ENCODE assay signal across 2 cellular contexts in the genomic region with DNA sequence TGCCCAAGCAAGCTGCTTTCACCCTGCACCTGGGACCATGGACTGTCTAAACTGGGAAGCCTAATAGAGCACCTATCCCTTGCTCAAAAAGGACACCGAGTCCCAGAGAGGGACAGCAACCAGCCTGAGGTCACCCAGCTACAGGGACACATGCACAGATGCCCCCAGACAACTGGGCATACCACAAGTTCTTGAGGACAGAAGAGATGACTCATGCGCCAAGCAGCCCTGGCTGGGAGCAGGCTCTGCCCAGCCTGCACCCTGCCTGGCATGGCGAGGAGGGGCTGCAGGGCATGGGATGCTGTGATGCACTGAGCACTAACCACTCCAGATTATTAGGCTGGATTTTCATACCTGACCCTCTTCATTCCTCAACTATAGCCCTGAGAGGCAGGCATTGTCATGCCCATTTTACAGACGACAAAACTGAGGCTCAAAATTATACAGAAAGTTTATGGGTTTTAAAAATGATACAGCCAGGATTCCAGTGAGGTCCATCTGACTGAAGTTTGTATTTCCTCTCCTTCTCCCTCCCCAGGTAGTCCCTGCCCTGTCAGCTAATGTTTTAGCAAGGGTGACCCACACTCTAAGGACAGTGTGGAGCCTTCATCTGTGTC.
TF ChIP-seq lines count a peak whose summit lies in the region.

No MANE protein-coding gene starts in this region.

TF ChIP-seq in A549, 52 proteins besides CTCF, POLR2A, EP300 and RAD21 (continued from another document):
- TF ChIP-seq FOSL2 (IDR thresholded peaks at IDR 0.05) (no peak), FOSL2 (CRISPR knock-in tag; IDR thresholded peaks at IDR 0.05) (peak; percentile 35; the same call in 1 of the 2 replicates), KDM5A (IDR thresholded peaks at IDR 0.05) (no peak)
- TF ChIP-seq, protein P1, sequence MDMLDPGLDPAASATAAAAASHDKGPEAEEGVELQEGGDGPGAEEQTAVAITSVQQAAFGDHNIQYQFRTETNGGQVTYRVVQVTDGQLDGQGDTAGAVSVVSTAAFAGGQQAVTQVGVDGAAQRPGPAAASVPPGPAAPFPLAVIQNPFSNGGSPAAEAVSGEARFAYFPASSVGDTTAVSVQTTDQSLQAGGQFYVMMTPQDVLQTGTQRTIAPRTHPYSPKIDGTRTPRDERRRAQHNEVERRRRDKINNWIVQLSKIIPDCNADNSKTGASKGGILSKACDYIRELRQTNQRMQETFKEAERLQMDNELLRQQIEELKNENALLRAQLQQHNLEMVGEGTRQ (IDR thresholded peaks at IDR 0.05) = no peak

TF ChIP-seq in K562, 482 proteins besides CTCF, POLR2A, EP300 and RAD21 (continued from another document):
- TF ChIP-seq RBM25 (IDR thresholded peaks at IDR 0.05; ENCODE audit: low read depth, low read length, severe bottlenecking) (peak; percentile 84), HDAC2 (IDR thresholded peaks at IDR 0.05) (peak; percentile 42; the same call in 1 of the 2 replicates), SRSF7 (optimal IDR thresholded peaks at IDR 0.05; ENCODE audit: low read depth, low read length) (no peak), PTBP1 (IDR thresholded peaks at IDR 0.05; ENCODE audit: low read depth, low read length) (0 out of 2 replicates have a peak, but pooled peaks have one; percentile 49)
- TF ChIP-seq, protein P2, sequence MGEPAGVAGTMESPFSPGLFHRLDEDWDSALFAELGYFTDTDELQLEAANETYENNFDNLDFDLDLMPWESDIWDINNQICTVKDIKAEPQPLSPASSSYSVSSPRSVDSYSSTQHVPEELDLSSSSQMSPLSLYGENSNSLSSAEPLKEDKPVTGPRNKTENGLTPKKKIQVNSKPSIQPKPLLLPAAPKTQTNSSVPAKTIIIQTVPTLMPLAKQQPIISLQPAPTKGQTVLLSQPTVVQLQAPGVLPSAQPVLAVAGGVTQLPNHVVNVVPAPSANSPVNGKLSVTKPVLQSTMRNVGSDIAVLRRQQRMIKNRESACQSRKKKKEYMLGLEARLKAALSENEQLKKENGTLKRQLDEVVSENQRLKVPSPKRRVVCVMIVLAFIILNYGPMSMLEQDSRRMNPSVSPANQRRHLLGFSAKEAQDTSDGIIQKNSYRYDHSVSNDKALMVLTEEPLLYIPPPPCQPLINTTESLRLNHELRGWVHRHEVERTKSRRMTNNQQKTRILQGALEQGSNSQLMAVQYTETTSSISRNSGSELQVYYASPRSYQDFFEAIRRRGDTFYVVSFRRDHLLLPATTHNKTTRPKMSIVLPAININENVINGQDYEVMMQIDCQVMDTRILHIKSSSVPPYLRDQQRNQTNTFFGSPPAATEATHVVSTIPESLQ (CRISPR knock-in tag; IDR thresholded peaks at IDR 0.05) = no peak
TF ChIP-seq in K562: peak in this region for 7.
